ENCODE assay signal across 1 cellular context in the genomic region with DNA sequence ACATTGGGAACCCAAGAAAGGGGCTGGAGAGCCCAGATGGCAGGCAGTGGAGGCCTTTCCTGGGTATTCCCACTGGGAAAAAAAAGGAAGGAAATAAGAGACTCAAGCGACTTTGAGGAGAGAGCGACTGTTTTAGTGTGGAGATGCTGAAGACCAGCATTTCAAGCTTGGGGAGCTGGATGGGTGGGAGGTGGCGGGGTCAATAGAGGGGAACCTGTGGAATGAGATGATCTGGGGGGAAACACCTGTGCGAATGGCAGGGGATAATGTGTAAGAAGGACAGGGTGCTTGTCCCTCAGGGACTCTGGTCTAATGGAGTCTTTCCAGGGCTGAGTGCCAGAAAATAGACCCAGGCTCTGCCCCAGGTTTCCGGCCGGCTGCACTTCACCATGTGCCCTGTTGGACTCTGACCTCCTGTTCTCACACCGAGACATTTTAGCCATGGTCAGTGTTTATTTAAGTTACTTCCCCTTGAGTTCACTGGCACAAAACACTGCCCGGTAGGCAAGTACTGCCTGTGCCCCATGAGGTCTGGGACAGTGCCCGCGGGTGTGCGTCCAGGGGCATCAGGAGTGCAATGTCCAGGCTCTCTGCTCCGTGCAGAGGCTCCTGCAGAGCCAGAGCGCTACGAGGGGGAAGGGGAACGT.
TF ChIP-seq lines count a peak whose summit lies in the region.

No MANE protein-coding gene starts in this region.

TF ChIP-seq in HepG2, 621 proteins besides CTCF, POLR2A, EP300 and RAD21 (continued from another document):
- TF ChIP-seq, protein P1, sequence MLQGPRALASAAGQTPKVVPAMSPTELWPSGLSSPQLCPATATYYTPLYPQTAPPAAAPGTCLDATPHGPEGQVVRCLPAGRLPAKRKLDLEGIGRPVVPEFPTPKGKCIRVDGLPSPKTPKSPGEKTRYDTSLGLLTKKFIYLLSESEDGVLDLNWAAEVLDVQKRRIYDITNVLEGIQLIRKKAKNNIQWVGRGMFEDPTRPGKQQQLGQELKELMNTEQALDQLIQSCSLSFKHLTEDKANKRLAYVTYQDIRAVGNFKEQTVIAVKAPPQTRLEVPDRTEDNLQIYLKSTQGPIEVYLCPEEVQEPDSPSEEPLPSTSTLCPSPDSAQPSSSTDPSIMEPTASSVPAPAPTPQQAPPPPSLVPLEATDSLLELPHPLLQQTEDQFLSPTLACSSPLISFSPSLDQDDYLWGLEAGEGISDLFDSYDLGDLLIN (CRISPR knock-in tag; IDR thresholded peaks at IDR 0.05; ENCODE audit: borderline replicate concordance), result no peak
- TF ChIP-seq ZNF780A (CRISPR knock-in tag; IDR thresholded peaks at IDR 0.05), result no peak; the same call in 1 of the 2 replicates
- TF ChIP-seq NPAS2 (CRISPR knock-in tag; IDR thresholded peaks at IDR 0.05; ENCODE audit: borderline replicate concordance), result no peak
- TF ChIP-seq, protein P2, sequence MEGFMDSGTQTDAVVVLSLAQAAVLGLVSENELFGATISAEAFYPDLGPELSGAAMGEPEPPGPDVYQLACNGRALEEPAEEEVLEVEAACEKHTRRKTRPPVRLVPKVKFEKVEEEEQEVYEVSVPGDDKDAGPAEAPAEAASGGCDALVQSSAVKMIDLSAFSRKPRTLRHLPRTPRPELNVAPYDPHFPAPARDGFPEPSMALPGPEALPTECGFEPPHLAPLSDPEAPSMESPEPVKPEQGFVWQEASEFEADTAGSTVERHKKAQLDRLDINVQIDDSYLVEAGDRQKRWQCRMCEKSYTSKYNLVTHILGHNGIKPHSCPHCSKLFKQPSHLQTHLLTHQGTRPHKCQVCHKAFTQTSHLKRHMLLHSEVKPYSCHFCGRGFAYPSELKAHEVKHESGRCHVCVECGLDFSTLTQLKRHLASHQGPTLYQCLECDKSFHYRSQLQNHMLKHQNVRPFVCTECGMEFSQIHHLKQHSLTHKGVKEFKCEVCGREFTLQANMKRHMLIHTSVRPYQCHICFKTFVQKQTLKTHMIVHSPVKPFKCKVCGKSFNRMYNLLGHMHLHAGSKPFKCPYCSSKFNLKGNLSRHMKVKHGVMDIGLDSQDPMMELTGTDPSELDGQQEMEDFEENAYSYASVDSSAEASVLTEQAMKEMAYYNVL (CRISPR knock-in tag; IDR thresholded peaks at IDR 0.05; ENCODE audit: borderline replicate concordance), result no peak
- TF ChIP-seq RBAK (CRISPR knock-in tag; IDR thresholded peaks at IDR 0.05), result no peak
- no peak for TF ChIP-seq MXD4 (CRISPR knock-in tag; IDR thresholded peaks at IDR 0.05)
- no peak for TF ChIP-seq FOXK2 (IDR thresholded peaks at IDR 0.05)
- TF ChIP-seq, protein P3, sequence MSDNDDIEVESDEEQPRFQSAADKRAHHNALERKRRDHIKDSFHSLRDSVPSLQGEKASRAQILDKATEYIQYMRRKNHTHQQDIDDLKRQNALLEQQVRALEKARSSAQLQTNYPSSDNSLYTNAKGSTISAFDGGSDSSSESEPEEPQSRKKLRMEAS (IDR thresholded peaks at IDR 0.05), result peak; percentile 92
- TF ChIP-seq ZNF672 (CRISPR knock-in tag; IDR thresholded peaks at IDR 0.05), result no peak
- TF ChIP-seq, protein P4, sequence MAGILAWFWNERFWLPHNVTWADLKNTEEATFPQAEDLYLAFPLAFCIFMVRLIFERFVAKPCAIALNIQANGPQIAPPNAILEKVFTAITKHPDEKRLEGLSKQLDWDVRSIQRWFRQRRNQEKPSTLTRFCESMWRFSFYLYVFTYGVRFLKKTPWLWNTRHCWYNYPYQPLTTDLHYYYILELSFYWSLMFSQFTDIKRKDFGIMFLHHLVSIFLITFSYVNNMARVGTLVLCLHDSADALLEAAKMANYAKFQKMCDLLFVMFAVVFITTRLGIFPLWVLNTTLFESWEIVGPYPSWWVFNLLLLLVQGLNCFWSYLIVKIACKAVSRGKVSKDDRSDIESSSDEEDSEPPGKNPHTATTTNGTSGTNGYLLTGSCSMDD (CRISPR knock-in tag; IDR thresholded peaks at IDR 0.05), result no peak
- no peak for TF ChIP-seq SIN3A (IDR thresholded peaks at IDR 0.05; ENCODE audit: borderline replicate concordance, low read depth, low read length)
- peak; percentile 78 for TF ChIP-seq YEATS4 (CRISPR knock-in tag; IDR thresholded peaks at IDR 0.05; ENCODE audit: borderline replicate concordance)
- no peak for TF ChIP-seq ZFAT (CRISPR knock-in tag; conservative IDR thresholded peaks at IDR 0.05)
- TF ChIP-seq LCORL (IDR thresholded peaks at IDR 0.05), result no peak
- TF ChIP-seq LCORL (CRISPR knock-in tag; IDR thresholded peaks at IDR 0.05), result peak; percentile 75
- TF ChIP-seq GABPB1 (CRISPR knock-in tag; IDR thresholded peaks at IDR 0.05), result peak; percentile 76
- TF ChIP-seq ZFP36 (IDR thresholded peaks at IDR 0.05; ENCODE audit: borderline replicate concordance, low read depth, low read length, partially characterized antibody), result no peak
- TF ChIP-seq ZNF44 (CRISPR knock-in tag; IDR thresholded peaks at IDR 0.05), result no peak
- no peak for TF ChIP-seq SYNCRIP (IDR thresholded peaks at IDR 0.05; ENCODE audit: insufficient read depth, low read depth, low read length)
- no peak for TF ChIP-seq ZBTB42 (CRISPR knock-in tag; IDR thresholded peaks at IDR 0.05)
- no peak for TF ChIP-seq ZBTB7B (CRISPR knock-in tag; IDR thresholded peaks at IDR 0.05)
- TF ChIP-seq ZNF121 (CRISPR knock-in tag; IDR thresholded peaks at IDR 0.05), result no peak
- no peak for TF ChIP-seq IRX3 (CRISPR knock-in tag; IDR thresholded peaks at IDR 0.05; ENCODE audit: borderline replicate concordance, low read depth)
TF ChIP-seq in HepG2: peak in this region for 178.
